In genomic region chr13:50152655-50153309, GRCh38 we compare ENCODE assay signal across 9 cellular contexts.
DNase-seq lines count a peak whose midpoint lies in the region; ATAC-seq and TF ChIP-seq lines count a peak whose summit lies in the region.
"Had no signal": no experiment of that assay in that cellular context is flagged by ENCODE, and none has a peak within 500 bp of the region (broad histone marks: within the 10 kb centered on the region; RNA-seq: fewer than 3 reads in every experiment).

No MANE protein-coding gene starts in this region.

- intact Hi-C loops in CD8-positive, alpha-beta T cell (cut with DNase I, micrococcal nuclease), result no loop called here
- intact Hi-C loops in Panc1 (cut with micrococcal nuclease; ENCODE audit: unreplicated experiment), result no loop called here

- H3K36me3 ChIP-seq in CD8-positive, alpha-beta T cell (ENCODE audit: insufficient read depth, low read length), result no peaks in the 10 kb centered on the region
- H3K36me3 ChIP-seq in Panc1 (ENCODE audit: control insufficient read depth, insufficient read depth, low read length), result no peaks in the 10 kb centered on the region

- H3K27ac ChIP-seq in CD8-positive, alpha-beta T cell (ENCODE audit: low read depth, low read length), result no peak overlapping the region
- peak overlapping the region; percentile 80 for H3K27ac ChIP-seq in Panc1 (ENCODE audit: low read length)

- CTCF ChIA-PET in CD8-positive, alpha-beta T cell (lab: Charles Lee), result no interaction called here
- CTCF ChIA-PET in Panc1 (lab: Charles Lee), result no interaction called here

- H3K27me3 Mint-ChIP-seq in CD8-positive, alpha-beta T cell (ENCODE audit: low read depth), result no peaks in the 10 kb centered on the region

- no peaks in the 10 kb centered on the region for H3K9me3 Mint-ChIP-seq in CD8-positive, alpha-beta T cell

- no peak for TF ChIP-seq CTCF in CD8-positive, alpha-beta T cell (IDR thresholded peaks at IDR 0.05)
- TF ChIP-seq CTCF in Panc1 (IDR thresholded peaks at IDR 0.05), result no peak

- in situ Hi-C loops in Panc1 (cut with HindIII; ENCODE audit: low pct_unique_long_range_greater_than_20kb, low sequenced_read_pairs), result no loop called here

- ATAC-seq in CD8-positive, alpha-beta T cell, result no peak
- ATAC-seq in GM19463 (IDR thresholded peaks at IDR 0.05; ENCODE audit: unreplicated experiment) (peak; percentile 56), Panc1 (peak; percentile 75), left lobe of liver (peak; percentile 14), GM19452 (IDR thresholded peaks at IDR 0.05; ENCODE audit: unreplicated experiment) (no peak)

- no peaks in the 10 kb centered on the region for H3K36me3 Mint-ChIP-seq in CD8-positive, alpha-beta T cell

- H3K9me3 ChIP-seq in CD8-positive, alpha-beta T cell (ENCODE audit: low read length), result no peaks in the 10 kb centered on the region
- no peaks in the 10 kb centered on the region for H3K9me3 ChIP-seq in Panc1 (ENCODE audit: control insufficient read depth, insufficient read depth, low read depth, low read length)

- POLR2A ChIA-PET in CD8-positive, alpha-beta T cell (lab: Charles Lee), result no interaction called here
- POLR2A ChIA-PET in Panc1 (lab: Charles Lee), result no interaction called here

- H3K27me3 ChIP-seq in CD8-positive, alpha-beta T cell (ENCODE audit: insufficient read depth, low read length), result no peaks in the 10 kb centered on the region
- no peaks in the 10 kb centered on the region for H3K27me3 ChIP-seq in Panc1 (ENCODE audit: control insufficient read depth, insufficient read depth, low read length)

- no peak for DNase-seq in CD8-positive, alpha-beta T cell
- DNase-seq in Panc1 (ENCODE audit: low read depth, low spot score), result no peak
- no peak for DNase-seq in left lobe of liver (ENCODE audit: low spot score)
- no peak for DNase-seq in Kasumi-1 (lab: John Stamatoyannopoulos, UW)
- no peak for DNase-seq in COLO668 (lab: John Stamatoyannopoulos, UW; ENCODE audit: unreplicated experiment)
- no peak for DNase-seq in D341Med (ENCODE audit: low spot score)
- DNase-seq: NCI-H1694 treated with DMSO at 0.1 percent for 48 hours had no signal

- peaks cover 15% of the 10 kb centered on the region for H3K4me1 Mint-ChIP-seq in CD8-positive, alpha-beta T cell (ENCODE audit: low read depth)

- no peaks in the 10 kb centered on the region for H3K4me1 ChIP-seq in CD8-positive, alpha-beta T cell (ENCODE audit: insufficient read depth, low read length)
- H3K4me1 ChIP-seq in Panc1 (ENCODE audit: control insufficient read depth, insufficient read depth, low read length), result peaks cover 23% of the 10 kb centered on the region

- no TSS peak for BruUV-seq in Panc1 (replicated peaks; lab: Mats Ljungman, UMichigan)

- H3K4me3 Mint-ChIP-seq in CD8-positive, alpha-beta T cell, result peak overlapping the region; percentile 67

- no peak overlapping the region for H3K27ac Mint-ChIP-seq in CD8-positive, alpha-beta T cell

- no peak overlapping the region for H3K4me3 ChIP-seq in CD8-positive, alpha-beta T cell (ENCODE audit: low read depth, low read length)
- H3K4me3 ChIP-seq in Panc1 (ENCODE audit: low read depth in 2 of 2, low read length in 2 of 2), result peak overlapping the region in 1 of 2 experiments; percentile 21; a peak in 1 of 4 replicates

Comparison
In these comparisons a context has a peak if more than half of its experiments do, and no peak if none do; other contexts are left out.
1. ATAC-seq: peak in GM19463 (single experiment), Panc1 (single experiment) and left lobe of liver (single experiment); none in CD8-positive, alpha-beta T cell (single experiment) and GM19452 (single experiment).